8 cellular contexts compared by ENCODE assay signal in genomic region chr3:66499881-66500574, GRCh38. TPM values are rescaled to one million over a fixed set of nuclear protein-coding genes. Genes with fewer than 3 reads are reported as not detected.
DNase-seq lines count a peak whose midpoint lies in the region; ATAC-seq and TF ChIP-seq lines count a peak whose summit lies in the region.

No MANE protein-coding gene starts in this region.

- peak overlapping the region; percentile 84 for H2AFZ ChIP-seq in ACC112 (ENCODE audit: low read length, unreplicated experiment)
- no peak overlapping the region for H2AFZ ChIP-seq in mesenchymal stem cell (ENCODE audit: low read depth, low read length)

- H3K4me3 Mint-ChIP-seq in activated B cell treated with CpG ODN at 0.5 μM for 24 hours, result peak overlapping the region; percentile 82

- DNase-seq in activated B cell treated with CpG ODN at 0.5 μM for 24 hours (peak; percentile 46), dorsolateral prefrontal cortex (peak in 6 of 10 donors; percentile 40 to 70 (median 55)), mesenchymal stem cell (peak; percentile 28), NCI-H1048 (lab: John Stamatoyannopoulos, UW) (no peak)
- DNase-seq in stimulated activated naive CD8-positive, alpha-beta T cell treated with anti-CD3 and anti-CD28 coated beads, Interleukin-15, Interleukin-2, amounts not matched to agents 100 U/mL and 50 U/mL, for 24 hours, result peak; percentile 49

- H2BK15ac ChIP-seq in mesenchymal stem cell (ENCODE audit: low read depth, poor library complexity, severe bottlenecking), result no peak overlapping the region

- no peaks in the 10 kb centered on the region for H3K36me3 ChIP-seq in ACC112 (ENCODE audit: insufficient read depth, low read length)
- no peaks in the 10 kb centered on the region for H3K36me3 ChIP-seq in mesenchymal stem cell (ENCODE audit: control insufficient read depth in 1 of 2, insufficient read depth in 2 of 2, low read depth in 1 of 2, low read length in 2 of 2)

- H3K27ac Mint-ChIP-seq in activated B cell treated with CpG ODN at 0.5 μM for 24 hours, result no peak overlapping the region

- no peak overlapping the region for H2AK5ac ChIP-seq in mesenchymal stem cell (ENCODE audit: low read length, severe bottlenecking)

- peak overlapping the region; percentile 21 for H2BK120ac ChIP-seq in mesenchymal stem cell (ENCODE audit: low read depth, low read length)

- peaks cover 24% of the 10 kb centered on the region for H3K27me3 ChIP-seq in ACC112 (ENCODE audit: insufficient read depth, low read length)
- H3K27me3 ChIP-seq in dorsolateral prefrontal cortex, result no peaks in the 10 kb centered on the region
- H3K27me3 ChIP-seq in mesenchymal stem cell (ENCODE audit: control insufficient read depth in 1 of 2, insufficient read depth in 1 of 2, low read length in 2 of 2), result peaks cover 0 to 11% of the 10 kb centered on the region in 2 experiments

- H3K27me3 Mint-ChIP-seq in activated B cell treated with CpG ODN at 0.5 μM for 24 hours, result peaks cover 34% of the 10 kb centered on the region

- no peaks in the 10 kb centered on the region for H3K36me3 Mint-ChIP-seq in activated B cell treated with CpG ODN at 0.5 μM for 24 hours (ENCODE audit: low read depth)

- CTCF ChIA-PET in activated B cell treated with CpG ODN at 0.5 μM for 24 hours (lab: Charles Lee), result interaction anchor here (0.8 to 1.1 kb wide), 2 partner anchors 9 to 31 kb away, joined by 4 read pairs; no protein-coding TSS in a partner anchor

- H3K14ac ChIP-seq in mesenchymal stem cell (ENCODE audit: low read length in 2 of 2), result peak overlapping the region in 1 of 2 experiments; percentile 19

- intact Hi-C loops in activated B cell treated with CpG ODN at 0.5 μM for 24 hours (cut with micrococcal nuclease) (loop anchor here (1.0 to 10.0 kb wide), 5 partner anchors 17 to 1155 kb away; partner anchors contain the start of genes KBTBD8 and SUCLG2), dorsolateral prefrontal cortex (cut with DNase I) (loop anchor here (2.0 to 10.0 kb wide), 9 partner anchors 15 to 317 kb away; no protein-coding TSS in a partner anchor)

- H3K23ac ChIP-seq in mesenchymal stem cell (ENCODE audit: low read length in 2 of 2), result peak overlapping the region in 1 of 2 experiments; percentile 94

- no peak overlapping the region for H3K27ac ChIP-seq in ACC112 (ENCODE audit: low read depth, low read length)
- H3K27ac ChIP-seq in dorsolateral prefrontal cortex, result peak overlapping the region in 58 of 59 donors; percentile 32 to 98 (median 92)
- no peak overlapping the region for H3K27ac ChIP-seq in mesenchymal stem cell (ENCODE audit: low read length, poor library complexity, severe bottlenecking)

- H3K79me1 ChIP-seq in mesenchymal stem cell (replicated peaks; ENCODE audit: low read length, poor library complexity, severe bottlenecking), result peaks cover 2% of the 10 kb centered on the region

- no peak for TF ChIP-seq CTCF in activated B cell treated with CpG ODN at 0.5 μM for 24 hours (IDR thresholded peaks at IDR 0.05)
- TF ChIP-seq CTCF in dorsolateral prefrontal cortex (IDR thresholded peaks at IDR 0.05 in 54 of 56, conservative IDR thresholded peaks at IDR 0.05 in 2 of 56; ENCODE audit: low read depth in 1 of 56, partially characterized antibody in 56 of 56), result no peak

- H3K4me3 ChIP-seq in ACC112 (ENCODE audit: low read depth, low read length) (peak overlapping the region; percentile 94), dorsolateral prefrontal cortex (peak overlapping the region; percentile 65 to 98 (median 88)), mesenchymal stem cell (ENCODE audit: insufficient read depth in 1 of 2, low read depth in 1 of 2, low read length in 2 of 2) (peak overlapping the region; percentile 93 to 97)

- H4K91ac ChIP-seq in mesenchymal stem cell (ENCODE audit: low read length), result peak overlapping the region; percentile 59

- H4K8ac ChIP-seq in mesenchymal stem cell (ENCODE audit: low read length), result peak overlapping the region; percentile 43

- H3K9ac ChIP-seq in mesenchymal stem cell (ENCODE audit: low read length), result peak overlapping the region; percentile 83

- H3K9me3 Mint-ChIP-seq in activated B cell treated with CpG ODN at 0.5 μM for 24 hours, result no peaks in the 10 kb centered on the region

- H3K18ac ChIP-seq in mesenchymal stem cell (ENCODE audit: low read depth in 1 of 2, low read length in 2 of 2), result peak overlapping the region; percentile 77 to 96

- H3K4ac ChIP-seq in mesenchymal stem cell (ENCODE audit: low read depth in 1 of 2, low read length in 2 of 2), result peak overlapping the region; percentile 9 to 88

- H3K4me2 ChIP-seq in mesenchymal stem cell (ENCODE audit: low read length, poor library complexity, severe bottlenecking), result peak overlapping the region; percentile 63

- POLR2A ChIA-PET in activated B cell treated with CpG ODN at 0.5 μM for 24 hours (lab: Charles Lee), result interaction anchor here (0.9 to 2.8 kb wide), 4 partner anchors 10 to 204 kb away, joined by 3 to 12 read pairs (median 4); no protein-coding TSS in a partner anchor

- H3K4me1 Mint-ChIP-seq in activated B cell treated with CpG ODN at 0.5 μM for 24 hours, result peaks cover 23% of the 10 kb centered on the region

- H3K9me3 ChIP-seq in mesenchymal stem cell (ENCODE audit: control insufficient read depth, low read length), result no peaks in the 10 kb centered on the region

- ATAC-seq in GM18861 (IDR thresholded peaks at IDR 0.05; ENCODE audit: unreplicated experiment) (peak; percentile 10), HG03066 (IDR thresholded peaks at IDR 0.05; ENCODE audit: low read depth, unreplicated experiment) (peak; percentile 19), activated B cell treated with CpG ODN at 0.5 μM for 24 hours (ENCODE audit: low read depth) (no peak)
- ATAC-seq in stimulated activated naive CD8-positive, alpha-beta T cell treated with anti-CD3 and anti-CD28 coated beads, Interleukin-15, Interleukin-2, amounts not matched to agents 100 U/mL and 50 U/mL, for 24 hours, result no peak

- peak overlapping the region; percentile 81 for H2BK5ac ChIP-seq in mesenchymal stem cell (ENCODE audit: low read depth, low read length, poor library complexity, severe bottlenecking)

- peaks cover 3% of the 10 kb centered on the region for H3K4me1 ChIP-seq in ACC112 (ENCODE audit: control insufficient read depth, insufficient read depth, low read length, unreplicated experiment)
- H3K4me1 ChIP-seq in mesenchymal stem cell (ENCODE audit: control insufficient read depth, insufficient read depth, low read depth, low read length), result peaks cover 11% of the 10 kb centered on the region

- 1% methylated on average over 64 of the region's 80 CpGs for WGBS in mesenchymal stem cell

- H2BK12ac ChIP-seq in mesenchymal stem cell (ENCODE audit: low read length in 2 of 2), result no peak overlapping the region

- peaks cover 3% of the 10 kb centered on the region for H3K79me2 ChIP-seq in ACC112 (ENCODE audit: control insufficient read depth, insufficient read depth, low read length, unreplicated experiment)

RNA-seq across cellular contexts. Expression of gene LRIG1, which starts 0.8 kb away (rescaled TPM):
- total RNA-seq in activated B cell treated with CpG ODN at 0.5 μM for 24 hours, result 9.4 and 9.7 TPM in 2 replicates
- 100 to 1,000 TPM in 86 of 120 experiments, 10 to 100 TPM in 34; 65.6 to 291 (median 118) TPM for total RNA-seq in dorsolateral prefrontal cortex
- polyA plus RNA-seq in mesenchymal stem cell (2013, experiment 1 of 2), result 11.6 TPM
- polyA plus RNA-seq in mesenchymal stem cell (2013, experiment 2 of 2), result 12.2 TPM

Comparison
In these comparisons a context has a peak if more than half of its experiments do, and no peak if none do; other contexts are left out.
1. H3K27ac ChIP-seq: peak in dorsolateral prefrontal cortex (58 of 59); none in ACC112 (single experiment) and mesenchymal stem cell (single experiment).
2. ATAC-seq: peak in GM18861 (single experiment) and HG03066 (single experiment); none in activated B cell treated with CpG ODN at 0.5 μM for 24 hours (single experiment) and stimulated activated naive CD8-positive, alpha-beta T cell treated with anti-CD3 and anti-CD28 coated beads, Interleukin-15, Interleukin-2, amounts not matched to agents 100 U/mL and 50 U/mL, for 24 hours (single experiment).
3. Peak in every context shown above with its lines, with median percentiles within 50 percentile points of each other: H3K4me3 ChIP-seq.